Comparison of ENCODE assay signal across 23 cellular contexts in genomic region chr2:168622559-168622958, GRCh38.
DNase-seq lines count a peak whose midpoint lies in the region; ATAC-seq and TF ChIP-seq lines count a peak whose summit lies in the region.
"Had no signal": no experiment of that assay in that cellular context is flagged by ENCODE, and none has a peak within 500 bp of the region (broad histone marks: within the 10 kb centered on the region; RNA-seq: fewer than 3 reads in every experiment).

No MANE protein-coding gene starts in this region.

- WGBS in right lobe of liver (ENCODE audit: insufficient coverage, low coverage, low lambda C conversion rate, missing lambda C conversion rate), result 31% methylated on average over 1 of the region's 1 CpG

- no peaks in the 10 kb centered on the region for H3K27me3 ChIP-seq in right lobe of liver
- H3K27me3 ChIP-seq: breast epithelium, left lung, neural progenitor cell had no signal

- H3K4me3 Mint-ChIP-seq in natural killer cell, result no peak overlapping the region
- H3K4me3 Mint-ChIP-seq in immature natural killer cell, result no peak overlapping the region
- H3K4me3 Mint-ChIP-seq: activated CD8-positive, alpha-beta memory T cell treated with anti-CD3 and anti-CD28 coated beads, Interleukin-2, amount 10 ng/mL, durations not matched to agents 7 days and 5 days; activated T-helper 17 cell treated with anti-CD3 and anti-CD28 coated beads, Interleukin-2, amount 50 U/mL, for 72 hours; CD4-positive, alpha-beta T cell; dendritic cell treated with granulocyte-macrophage colony-stimulating factor and Interleukin-4, amounts not matched to agents 40 ng/mL and 50 ng/mL, for 4 days; neural progenitor cell had no signal

- H3K27me3 Mint-ChIP-seq in natural killer cell (ENCODE audit: low read depth in 2 of 2) (no peaks in the 10 kb centered on the region), immature natural killer cell (ENCODE audit: low read depth in 3 of 3) (no peaks in the 10 kb centered on the region)
- H3K27me3 Mint-ChIP-seq: activated CD8-positive, alpha-beta memory T cell treated with anti-CD3 and anti-CD28 coated beads, Interleukin-2, amount 10 ng/mL, durations not matched to agents 7 days and 5 days; activated T-helper 17 cell treated with anti-CD3 and anti-CD28 coated beads, Interleukin-2, amount 50 U/mL, for 72 hours; CD4-positive, alpha-beta T cell; dendritic cell treated with granulocyte-macrophage colony-stimulating factor and Interleukin-4, amounts not matched to agents 40 ng/mL and 50 ng/mL, for 4 days had no signal

- TF ChIP-seq POLR2A in right lobe of liver (IDR thresholded peaks at IDR 0.05), result no peak

- TF ChIP-seq CTCF in VCaP (conservative IDR thresholded peaks at IDR 0.05) (no peak), right lobe of liver (IDR thresholded peaks at IDR 0.05) (no peak), natural killer cell (IDR thresholded peaks at IDR 0.05) (no peak)

- peaks cover 0 to 8% (median 0%) of the 10 kb centered on the region in 4 donors for H3K4me1 ChIP-seq in right lobe of liver
- H3K4me1 ChIP-seq: breast epithelium, left lung had no signal

- intact Hi-C loops in right lobe of liver (cut with DNase I) (no loop called here), natural killer cell (cut with micrococcal nuclease) (no loop called here)

- H3K9me3 ChIP-seq in right lobe of liver, result no peaks in the 10 kb centered on the region
- H3K9me3 ChIP-seq: breast epithelium, left lung had no signal

- H3K4me3 ChIP-seq in right lobe of liver, result no peak overlapping the region
- H3K4me3 ChIP-seq: breast epithelium, left lung, neural progenitor cell had no signal

- H3K27ac ChIP-seq in VCaP (peak overlapping the region; percentile 73), right lobe of liver (no peak overlapping the region), substantia nigra (ENCODE audit: low read depth, low read length, poor library complexity, severe bottlenecking) (no peak overlapping the region)
- H3K27ac ChIP-seq: breast epithelium, left lung, neural progenitor cell had no signal

- peak; percentile 43 for ATAC-seq in HG02678 (IDR thresholded peaks at IDR 0.05; ENCODE audit: unreplicated experiment)
- ATAC-seq in right lobe of liver, result peak in 3 of 4 donors; percentile 50 to 71 (median 62)
- no peak for ATAC-seq in natural killer cell
- ATAC-seq: activated CD8-positive, alpha-beta memory T cell treated with anti-CD3 and anti-CD28 coated beads, Interleukin-2, amount 10 ng/mL, durations not matched to agents 7 days and 5 days; activated T-helper 17 cell treated with anti-CD3 and anti-CD28 coated beads, Interleukin-2, amount 50 U/mL, for 72 hours; left lung had no signal

- H3K9me3 Mint-ChIP-seq in natural killer cell (no peaks in the 10 kb centered on the region), immature natural killer cell (no peaks in the 10 kb centered on the region)
- H3K9me3 Mint-ChIP-seq: activated T-helper 17 cell treated with anti-CD3 and anti-CD28 coated beads, Interleukin-2, amount 50 U/mL, for 72 hours; CD4-positive, alpha-beta T cell; dendritic cell treated with granulocyte-macrophage colony-stimulating factor and Interleukin-4, amounts not matched to agents 40 ng/mL and 50 ng/mL, for 4 days had no signal

- DNase-seq in DMS53 treated with DMSO at 0.1 percent for 48 hours (lab: John Stamatoyannopoulos, UW; ENCODE audit: unreplicated experiment) (peak; percentile 68), right lobe of liver (no peak), natural killer cell (no peak), substantia nigra (lab: John Stamatoyannopoulos, UW) (no peak), immature natural killer cell (no peak)
- DNase-seq in stimulated activated CD4-positive, alpha-beta T cell treated with anti-CD3 and anti-CD28 coated beads, Interleukin-4, amount 100 ng/mL, for 24 hours, result no peak
- DNase-seq: activated CD4-positive, alpha-beta T cell treated with anti-CD3 and anti-CD28 coated beads for 4 hours; activated CD8-positive, alpha-beta memory T cell treated with anti-CD3 and anti-CD28 coated beads, Interleukin-2, amount 10 ng/mL, durations not matched to agents 7 days and 5 days; CD4-positive, alpha-beta T cell; foreskin fibroblast; left lung; midbrain; NCI-H1417; NCI-H524 treated with DMSO at 0.1 percent for 48 hours; retina; Right ventricle myocardium superior; stimulated activated CD4-positive, alpha-beta T cell treated with anti-CD3 and anti-CD28 coated beads, Interleukin-12 subunit alpha, Interleukin-12 subunit beta, amount 100 ng/mL, for 4 hours had no signal

- H3K36me3 Mint-ChIP-seq in natural killer cell (no peaks in the 10 kb centered on the region), immature natural killer cell (peaks cover 0 to 5% (median 0%) of the 10 kb centered on the region in 3 donors)
- H3K36me3 Mint-ChIP-seq: activated CD8-positive, alpha-beta memory T cell treated with anti-CD3 and anti-CD28 coated beads, Interleukin-2, amount 10 ng/mL, durations not matched to agents 7 days and 5 days; neural progenitor cell had no signal

- peaks cover 19 to 26% of the 10 kb centered on the region in 2 donors for H3K4me1 Mint-ChIP-seq in natural killer cell
- H3K4me1 Mint-ChIP-seq in immature natural killer cell, result peaks cover 11 to 16% of the 10 kb centered on the region in 2 donors
- H3K4me1 Mint-ChIP-seq: activated CD8-positive, alpha-beta memory T cell treated with anti-CD3 and anti-CD28 coated beads, Interleukin-2, amount 10 ng/mL, durations not matched to agents 7 days and 5 days; activated T-helper 17 cell treated with anti-CD3 and anti-CD28 coated beads, Interleukin-2, amount 50 U/mL, for 72 hours had no signal

- no peak overlapping the region for H3K27ac Mint-ChIP-seq in natural killer cell
- H3K27ac Mint-ChIP-seq in immature natural killer cell, result peak overlapping the region in 1 of 6 donors; percentile 19
- H3K27ac Mint-ChIP-seq: activated CD8-positive, alpha-beta memory T cell treated with anti-CD3 and anti-CD28 coated beads, Interleukin-2, amount 10 ng/mL, durations not matched to agents 7 days and 5 days; activated T-helper 17 cell treated with anti-CD3 and anti-CD28 coated beads, Interleukin-2, amount 50 U/mL, for 72 hours; CD4-positive, alpha-beta T cell; dendritic cell treated with granulocyte-macrophage colony-stimulating factor and Interleukin-4, amounts not matched to agents 40 ng/mL and 50 ng/mL, for 4 days; neural progenitor cell had no signal

- no peaks in the 10 kb centered on the region for H3K36me3 ChIP-seq in right lobe of liver
- H3K36me3 ChIP-seq: breast epithelium, left lung, neural progenitor cell had no signal

Comparison
In these comparisons a context has a peak if more than half of its experiments do, and no peak if none do; other contexts are left out.
1. ATAC-seq: peak in HG02678 (single experiment) and right lobe of liver (3 of 4); none in natural killer cell (0 of 3).